1 cellular context compared by ENCODE assay signal in the genomic region with DNA sequence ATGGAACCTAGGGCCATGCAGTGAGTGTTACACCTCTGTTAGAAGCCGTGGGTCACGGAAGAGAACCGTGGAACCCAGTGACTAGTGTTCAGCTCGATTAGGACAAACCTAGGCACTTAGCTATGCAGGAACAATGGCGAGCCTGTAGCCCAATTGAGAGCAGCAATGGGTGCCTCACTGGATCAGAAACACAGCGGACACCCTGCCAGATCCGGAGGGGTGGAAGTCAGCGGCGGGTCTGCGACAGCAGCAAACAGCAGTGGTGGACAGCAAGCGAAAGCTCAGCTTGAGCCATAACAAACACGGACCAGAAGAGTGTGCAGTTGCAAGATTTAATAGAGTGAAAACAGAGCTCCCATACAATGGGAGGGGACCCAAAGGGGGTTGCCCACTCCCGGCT. TPM values are rescaled to one million over a fixed set of nuclear protein-coding genes. Genes with fewer than 3 reads are reported as not detected.
"Had no signal": no experiment of that assay in that cellular context is flagged by ENCODE, and none has a peak within 500 bp of the region (broad histone marks: within the 10 kb centered on the region; RNA-seq: fewer than 3 reads in every experiment).

No MANE protein-coding gene starts in this region.

RNA-seq across cellular contexts. Expression of gene SUGCT, which starts 38.3 kb away (rescaled TPM):
- polyA plus RNA-seq: neural cell had no signal
